In genomic region chr2:87496036-87497006, GRCh38 we compare ENCODE assay signal across 7 cellular contexts.
DNase-seq lines count a peak whose midpoint lies in the region; ATAC-seq, FAIRE-seq and TF ChIP-seq lines count a peak whose summit lies in the region.
"Not testable (repeated sequence)": the region's sequence is repeated elsewhere in the genome, so short reads cannot be mapped to it uniquely, and the experiment has no call there.

No MANE protein-coding gene starts in this region.

- not testable (repeated sequence) for H3K9me1 ChIP-seq in K562 (ENCODE audit: control insufficient read depth, insufficient read depth, low read length)

- in situ Hi-C loops in K562 (cut with MboI) = loop anchor here (25.0 kb wide), 1 partner anchor 516 kb away; the partner anchor contains the start of gene RNU2-63P

- not testable (repeated sequence) for H3K9ac ChIP-seq in K562 (ENCODE audit: insufficient read depth in 1 of 2, low read depth in 2 of 2, low read length in 2 of 2)

- not testable (repeated sequence) for TF ChIP-seq RAD21 in K562 (CRISPR knock-in tag; conservative IDR thresholded peaks at IDR 0.05 in 1 of 2, IDR thresholded peaks at IDR 0.05 in 1 of 2)

- H3K4me1 ChIP-seq in K562 (replicated peaks in 1 of 2; ENCODE audit: control insufficient read depth in 2 of 2, insufficient read depth in 2 of 2, low read length in 2 of 2) = not testable (repeated sequence)

- intact Hi-C loops in K562 (cut with micrococcal nuclease); Right ventricle myocardium inferior (cut with DNase I): not testable (repeated sequence)

- H3K36me3 ChIP-seq in K562 (ENCODE audit: control insufficient read depth, insufficient read depth, low read length) = not testable (repeated sequence)

- not testable (repeated sequence) for TF ChIP-seq POLR2A in K562 (conservative IDR thresholded peaks at IDR 0.05)

- not testable (repeated sequence) for H3K4me1 Mint-ChIP-seq in neural crest cell

- H3K4me3 Mint-ChIP-seq in neural crest cell = not testable (repeated sequence)

- not testable (repeated sequence) for H3K27me3 ChIP-seq in K562 (ENCODE audit: control insufficient read depth in 2 of 2, insufficient read depth in 2 of 2, low read length in 2 of 2)

- not testable (repeated sequence) for H3K4me2 ChIP-seq in K562 (ENCODE audit: insufficient read depth, low read length)

- not testable (repeated sequence) for H3K27ac ChIP-seq in K562 (ENCODE audit: extremely low read depth, low read depth, low read length)

- peaks cover 57% of the 10 kb centered on the region for H3K79me2 ChIP-seq in K562 (ENCODE audit: control insufficient read depth, insufficient read depth, low read length)

- H2AFZ ChIP-seq in K562 (ENCODE audit: low read depth, low read length) = not testable (repeated sequence)

- H4K20me1 ChIP-seq in K562 (replicated peaks; ENCODE audit: control insufficient read depth, insufficient read depth, low read length) = not testable (repeated sequence)

- not testable (repeated sequence) for TF ChIP-seq EP300 in K562 (IDR thresholded peaks at IDR 0.05; ENCODE audit: low read length)

- H3K36me3 Mint-ChIP-seq in neural crest cell (ENCODE audit: low read depth) = not testable (repeated sequence)

- CTCF ChIA-PET in K562 (lab: Yijun Ruan, JAX; ENCODE audit: low intra/inter-chr PET ratio) = not testable (repeated sequence)

- peak; percentile 69 for ATAC-seq in GM21717 (IDR thresholded peaks at IDR 0.05; ENCODE audit: unreplicated experiment)
- peak; percentile 89 for ATAC-seq in HG03175 (IDR thresholded peaks at IDR 0.05; ENCODE audit: unreplicated experiment)
- ATAC-seq in K562 = peak; percentile 89
- ATAC-seq in Right ventricle myocardium inferior = peak; percentile 98

- H3K9me3 ChIP-seq in K562 (replicated peaks; ENCODE audit: control insufficient read depth, insufficient read depth, low read depth, low read length) = not testable (repeated sequence)

- 0% methylated on average over 1 of the region's 6 CpGs for WGBS in K562 (ENCODE audit: insufficient coverage, low coverage, missing lambda C conversion rate)

- DNase-seq in GM18507 (ENCODE audit: extremely low spot score, insufficient read length, low read depth); RCC 7860 (ENCODE audit: low spot score); Right ventricle myocardium inferior (ENCODE audit: missing footprints); neural crest cell (ENCODE audit: low read depth, low spot score): not testable (repeated sequence)
- peak in 1 of 4 experiments; percentile 34 for DNase-seq in K562 (ENCODE audit: extremely low read depth in 1 of 4, low spot score in 3 of 4)

- TSS peak; percentile 19 for BruUV-seq in K562 (replicated peaks; lab: Mats Ljungman, UMichigan)

- POLR2A ChIA-PET in K562 (lab: Yijun Ruan, JAX) = not testable (repeated sequence)

- FAIRE-seq in GM18507 (lab: Jason Lieb, UNC) = peak; percentile 87
- FAIRE-seq in RCC 7860 (lab: Jason Lieb, UNC) = peak; percentile 86
- peak; percentile 82 for FAIRE-seq in K562 (lab: Jason Lieb, UNC)

- H3K27me3 Mint-ChIP-seq in neural crest cell (ENCODE audit: low read depth) = not testable (repeated sequence)

- TF ChIP-seq CTCF in K562 (IDR thresholded peaks at IDR 0.05 in 2 of 3, conservative IDR thresholded peaks at IDR 0.05 in 1 of 3; ENCODE audit: insufficient read depth in 2 of 3, low read depth in 1 of 3, low read length in 3 of 3) = peak in 1 of 3 experiments; percentile 16; a peak in 3 of 6 replicates
- TF ChIP-seq CTCF in neural crest cell (conservative IDR thresholded peaks at IDR 0.05) = peak; percentile 52

- not testable (repeated sequence) for H3K4me3 ChIP-seq in K562

- not testable (repeated sequence) for H3K27ac Mint-ChIP-seq in neural crest cell (ENCODE audit: unreplicated experiment)

- not testable (repeated sequence) for H3K9me3 Mint-ChIP-seq in neural crest cell

TF ChIP-seq in K562, 482 proteins besides CTCF, POLR2A, EP300 and RAD21:
- TF ChIP-seq NR2C2 (CRISPR knock-in tag; IDR thresholded peaks at IDR 0.05) = not testable (repeated sequence)
- peak; percentile 7; the same call in 1 of the 2 replicates for TF ChIP-seq NR2C2 (tag; IDR thresholded peaks at IDR 0.05)
- peak; percentile 47; the same call in 1 of the 2 replicates for TF ChIP-seq ZNF384 (IDR thresholded peaks at IDR 0.05; ENCODE audit: low read depth, low read length)
- TF ChIP-seq GABPA (tag; conservative IDR thresholded peaks at IDR 0.05; ENCODE audit: low read depth) = peak; percentile 48; the same call in 1 of the 2 replicates
